17 cellular contexts compared by ENCODE assay signal in genomic region chr11:33531743-33532181, GRCh38.
DNase-seq lines count a peak whose midpoint lies in the region; ATAC-seq and TF ChIP-seq lines count a peak whose summit lies in the region.
"Had no signal": no experiment of that assay in that cellular context is flagged by ENCODE, and none has a peak within 500 bp of the region (broad histone marks: within the 10 kb centered on the region; RNA-seq: fewer than 3 reads in every experiment).

No MANE protein-coding gene starts in this region.

- H3K9me3 ChIP-seq in psoas muscle (peaks cover 3% of the 10 kb centered on the region), OCI-LY7 (ENCODE audit: low read length) (peaks cover 31% of the 10 kb centered on the region)
- H3K9me3 ChIP-seq: vagina had no signal

- H3K36me3 ChIP-seq in psoas muscle (ENCODE audit: insufficient read depth in 1 of 2, low read depth in 1 of 2) (no peaks in the 10 kb centered on the region), OCI-LY7 (ENCODE audit: insufficient read depth, low read length) (peaks cover 31% of the 10 kb centered on the region)
- H3K36me3 ChIP-seq: vagina had no signal

- peaks cover 0 to 5% (median 4%) of the 10 kb centered on the region in 3 donors for H3K27me3 ChIP-seq in psoas muscle (ENCODE audit: insufficient read depth in 3 of 3, low read length in 2 of 3)
- H3K27me3 ChIP-seq: vagina had no signal

- H3K9me2 ChIP-seq in OCI-LY7 (ENCODE audit: insufficient read depth, low read length) = no peaks in the 10 kb centered on the region

- ATAC-seq in psoas muscle = peak; percentile 54 to 85 (median 74)
- ATAC-seq: CD8-positive, alpha-beta T cell; Right ventricle myocardium inferior had no signal

- H3K27ac ChIP-seq in psoas muscle (no peak overlapping the region), OCI-LY7 (ENCODE audit: low read depth, low read length, poor library complexity, severe bottlenecking) (no peak overlapping the region)

- BruUV-seq in OCI-LY7 (replicated peaks; lab: Mats Ljungman, UMichigan) = no TSS peak

- no peaks in the 10 kb centered on the region for H4K20me1 ChIP-seq in OCI-LY7 (ENCODE audit: insufficient read depth, low read length)

- TF ChIP-seq CTCF in choroid plexus epithelial cell (conservative IDR thresholded peaks at IDR 0.05; ENCODE audit: low read depth, low read length) (no peak), psoas muscle (IDR thresholded peaks at IDR 0.05) (no peak), OCI-LY7 (conservative IDR thresholded peaks at IDR 0.05; ENCODE audit: low read length) (no peak)

- intact Hi-C loops in psoas muscle (cut with DNase I) = loop anchor here in 1 of 2 donors (10.0 kb wide), 1 partner anchor 157 kb away; the partner anchor contains the start of gene KIAA1549L
- intact Hi-C loops in OCI-LY7 (cut with micrococcal nuclease; ENCODE audit: unreplicated experiment) = no loop called here

- peak; percentile 86 for DNase-seq in Daoy (ENCODE audit: low read depth)
- DNase-seq in M059J (ENCODE audit: low read depth) = peak; percentile 93
- DNase-seq in choroid plexus epithelial cell (ENCODE audit: low read depth) = peak; percentile 53
- peak; percentile 72 to 76 for DNase-seq in psoas muscle
- no peak for DNase-seq in germinal center (ENCODE audit: low spot score)
- DNase-seq in dedifferentiated amniotic fluid mesenchymal stem cell (ENCODE audit: extremely low spot score) = no peak
- no peak for DNase-seq in OCI-LY7 (ENCODE audit: low spot score)
- DNase-seq in iPS-NIHi7 (ENCODE audit: extremely low spot score) = no peak
- DNase-seq: activated CD4-positive, alpha-beta memory T cell treated with anti-CD3 and anti-CD28 coated beads for 36 hours; CD8-positive, alpha-beta T cell; GDM1; glutamatergic neuron; NCI-H2029; NCI-H82; stimulated activated CD4-positive, alpha-beta T cell treated with anti-CD3 and anti-CD28 coated beads, Interleukin-2, amount 100 ng/mL, for 48 hours had no signal

- POLR2A ChIA-PET in OCI-LY7 (lab: Charles Lee) = interaction anchor here (0.5 to 0.8 kb wide), 4 partner anchors 16 to 371 kb away, joined by 3 to 7 read pairs (median 3); no protein-coding TSS in a partner anchor

- H3K4me1 ChIP-seq in psoas muscle (no peaks in the 10 kb centered on the region), OCI-LY7 (ENCODE audit: insufficient read depth, low read length, poor library complexity, severe bottlenecking) (peaks cover 28% of the 10 kb centered on the region)
- H3K4me1 ChIP-seq: vagina had no signal

- H3K4me3 ChIP-seq in choroid plexus epithelial cell (ENCODE audit: low read depth, low read length) (no peak overlapping the region), psoas muscle (no peak overlapping the region), OCI-LY7 (ENCODE audit: low read depth, low read length, poor library complexity, severe bottlenecking) (no peak overlapping the region)
- H3K4me3 ChIP-seq: vagina had no signal

- no peak overlapping the region for H2AFZ ChIP-seq in OCI-LY7 (ENCODE audit: low read length)

- CTCF ChIA-PET in OCI-LY7 (lab: Charles Lee; ENCODE audit: unreplicated experiment) = no interaction called here

- peaks cover 24% of the 10 kb centered on the region; the same call in 1 of the 2 replicates for H3K79me2 ChIP-seq in OCI-LY7 (ENCODE audit: insufficient read depth, low read depth, low read length)

- WGBS in psoas muscle, 3 donors = 34 to 51% (median 42%) methylated on average over 8 of the region's 8 CpGs

- no peak overlapping the region for H3K4me2 ChIP-seq in OCI-LY7 (ENCODE audit: low read length)

Comparison
In these comparisons a context has a peak if more than half of its experiments do, and no peak if none do; other contexts are left out.
1. DNase-seq: peak in Daoy (single experiment), M059J (single experiment), choroid plexus epithelial cell (single experiment) and psoas muscle (2 of 2); none in germinal center (single experiment), dedifferentiated amniotic fluid mesenchymal stem cell (single experiment), OCI-LY7 (single experiment) and iPS-NIHi7 (single experiment).